12 cellular contexts compared by ENCODE assay signal in the genomic region with DNA sequence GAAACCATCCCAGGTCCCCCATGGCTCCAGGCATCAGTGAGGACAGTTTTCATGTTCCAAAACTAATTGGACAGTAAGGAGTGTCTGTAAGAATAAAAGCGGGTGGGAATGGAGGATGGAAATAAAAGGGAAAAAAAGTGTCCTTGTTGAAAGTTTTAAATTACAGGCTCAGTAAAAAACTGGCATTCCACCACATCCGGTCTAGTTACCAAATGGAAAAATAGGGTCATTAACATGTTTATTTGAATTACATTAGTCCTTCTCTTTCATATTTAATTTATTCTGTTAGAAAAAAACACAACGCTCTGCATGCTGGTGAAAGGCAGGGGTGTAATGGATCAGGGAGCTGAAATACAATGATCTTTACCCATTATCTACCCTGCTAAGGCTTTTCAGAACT.
A peak's percentile ranks its signal among the peaks of the same experiment; 100 is the strongest.
DNase-seq lines count a peak whose midpoint lies in the region; ATAC-seq and TF ChIP-seq lines count a peak whose summit lies in the region.
"Had no signal": no experiment of that assay in that cellular context is flagged by ENCODE, and none has a peak within 500 bp of the region (broad histone marks: within the 10 kb centered on the region; RNA-seq: fewer than 3 reads in every experiment).

No MANE protein-coding gene starts in this region.

- peak overlapping the region; percentile 4 for H3K27ac Mint-ChIP-seq in stimulated activated naive CD8-positive, alpha-beta T cell treated with anti-CD3 and anti-CD28 coated beads, Interleukin-15, Interleukin-2, amounts not matched to agents 100 ng/mL and 50 ng/mL, for 24 hours
- no peak overlapping the region for H3K27ac Mint-ChIP-seq in stimulated activated naive CD8-positive, alpha-beta T cell treated with anti-CD3 and anti-CD28 coated beads, Interleukin-15, amount 100 ng/mL, for 72 hours
- H3K27ac Mint-ChIP-seq: T-helper 2 cell treated with Interferon-gamma antibody and Interleukin-4, amounts not matched to agents 5 μg/mL and 100 μg/mL, for 36 hours had no signal

- peaks cover 45% of the 10 kb centered on the region for H3K4me1 Mint-ChIP-seq in stimulated activated naive CD8-positive, alpha-beta T cell treated with anti-CD3 and anti-CD28 coated beads, Interleukin-15, Interleukin-2, amounts not matched to agents 100 ng/mL and 50 ng/mL, for 24 hours (ENCODE audit: low read depth)
- peaks cover 58% of the 10 kb centered on the region for H3K4me1 Mint-ChIP-seq in stimulated activated naive CD8-positive, alpha-beta T cell treated with anti-CD3 and anti-CD28 coated beads, Interleukin-15, amount 100 ng/mL, for 72 hours

- no peak for TF ChIP-seq POLR2A in vagina (IDR thresholded peaks at IDR 0.05)

- H3K27me3 ChIP-seq in dorsolateral prefrontal cortex (no peaks in the 10 kb centered on the region), vagina (no peaks in the 10 kb centered on the region)

- intact Hi-C loops in dorsolateral prefrontal cortex (cut with DNase I) (no loop called here), vagina (cut with DNase I) (no loop called here)

- peaks cover 31% of the 10 kb centered on the region for H3K4me1 ChIP-seq in vagina

- H3K36me3 ChIP-seq in vagina = no peaks in the 10 kb centered on the region

- peak overlapping the region in 53 of 59 donors; percentile 12 to 89 (median 64) for H3K27ac ChIP-seq in dorsolateral prefrontal cortex
- H3K27ac ChIP-seq in vagina = peak overlapping the region; percentile 55

- no peaks in the 10 kb centered on the region for H3K36me3 Mint-ChIP-seq in stimulated activated naive CD8-positive, alpha-beta T cell treated with anti-CD3 and anti-CD28 coated beads, Interleukin-15, Interleukin-2, amounts not matched to agents 100 ng/mL and 50 ng/mL, for 24 hours (ENCODE audit: low read depth)
- H3K36me3 Mint-ChIP-seq: naive B cell had no signal

- no peak for DNase-seq in stimulated activated naive CD8-positive, alpha-beta T cell treated with anti-CD3 and anti-CD28 coated beads, Interleukin-15, amount 100 ng/mL, for 72 hours
- DNase-seq in dorsolateral prefrontal cortex (no peak), myocyte (ENCODE audit: low read depth) (peak; percentile 44), vagina (ENCODE audit: extremely low spot score in 2 of 2) (no peak), GM19238 (ENCODE audit: insufficient read length, low spot score) (no peak), NCI-H510A treated with DMSO at 0.1 percent for 48 hours (lab: John Stamatoyannopoulos, UW) (no peak), NCI-H2029 (lab: John Stamatoyannopoulos, UW) (no peak)
- DNase-seq: naive B cell, NCI-H187 treated with DMSO at 0.1 percent for 48 hours, trophoblast cell had no signal

- H3K9me3 Mint-ChIP-seq in stimulated activated naive CD8-positive, alpha-beta T cell treated with anti-CD3 and anti-CD28 coated beads, Interleukin-15, Interleukin-2, amounts not matched to agents 100 ng/mL and 50 ng/mL, for 24 hours = no peaks in the 10 kb centered on the region
- no peaks in the 10 kb centered on the region for H3K9me3 Mint-ChIP-seq in stimulated activated naive CD8-positive, alpha-beta T cell treated with anti-CD3 and anti-CD28 coated beads, Interleukin-15, amount 100 ng/mL, for 72 hours
- H3K9me3 Mint-ChIP-seq: naive B cell; T-helper 2 cell treated with Interferon-gamma antibody and Interleukin-4, amounts not matched to agents 5 μg/mL and 100 μg/mL, for 36 hours had no signal

- ATAC-seq in stimulated activated naive CD8-positive, alpha-beta T cell treated with anti-CD3 and anti-CD28 coated beads, Interleukin-15, amount 100 ng/mL, for 72 hours = no peak

- H3K4me3 ChIP-seq in dorsolateral prefrontal cortex (peak overlapping the region in 2 of 59 donors; percentile 9), vagina (no peak overlapping the region)

- H3K27me3 Mint-ChIP-seq in stimulated activated naive CD8-positive, alpha-beta T cell treated with anti-CD3 and anti-CD28 coated beads, Interleukin-15, Interleukin-2, amounts not matched to agents 100 ng/mL and 50 ng/mL, for 24 hours = no peaks in the 10 kb centered on the region
- no peaks in the 10 kb centered on the region for H3K27me3 Mint-ChIP-seq in stimulated activated naive CD8-positive, alpha-beta T cell treated with anti-CD3 and anti-CD28 coated beads, Interleukin-15, amount 100 ng/mL, for 72 hours
- H3K27me3 Mint-ChIP-seq: naive B cell had no signal

- TF ChIP-seq CTCF in dorsolateral prefrontal cortex (IDR thresholded peaks at IDR 0.05 in 54 of 56, conservative IDR thresholded peaks at IDR 0.05 in 2 of 56; ENCODE audit: low read depth in 1 of 56, partially characterized antibody in 56 of 56) (no peak), vagina (IDR thresholded peaks at IDR 0.05) (no peak)

- H3K9me3 ChIP-seq in vagina = no peaks in the 10 kb centered on the region

- H3K4me3 Mint-ChIP-seq in stimulated activated naive CD8-positive, alpha-beta T cell treated with anti-CD3 and anti-CD28 coated beads, Interleukin-15, Interleukin-2, amounts not matched to agents 100 ng/mL and 50 ng/mL, for 24 hours = no peak overlapping the region
- H3K4me3 Mint-ChIP-seq in stimulated activated naive CD8-positive, alpha-beta T cell treated with anti-CD3 and anti-CD28 coated beads, Interleukin-15, amount 100 ng/mL, for 72 hours = no peak overlapping the region
- H3K4me3 Mint-ChIP-seq: naive B cell; T-helper 2 cell treated with Interferon-gamma antibody and Interleukin-4, amounts not matched to agents 5 μg/mL and 100 μg/mL, for 36 hours had no signal
